ENCODE assay signal across 29 cellular contexts in the genomic region with DNA sequence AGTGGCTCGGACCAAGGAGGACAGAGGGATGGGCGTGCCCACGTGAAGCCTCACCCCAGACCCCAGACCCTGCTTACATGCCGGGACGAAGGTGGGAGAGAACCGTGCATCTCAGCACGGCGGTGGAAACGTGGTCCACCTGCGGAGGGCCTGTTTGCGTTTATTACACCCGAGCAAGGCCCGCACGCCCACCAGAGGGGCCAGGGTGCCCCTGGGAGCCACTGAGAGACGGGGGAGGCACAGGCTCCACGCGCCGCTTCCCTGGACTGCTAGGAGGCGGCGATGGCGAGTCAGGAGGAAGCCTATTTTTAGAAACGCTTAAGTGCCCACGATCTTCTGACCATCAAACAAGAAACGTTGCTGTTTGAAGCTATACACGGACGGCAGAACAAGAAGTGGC.
DNase-seq lines count a peak whose midpoint lies in the region; ATAC-seq and TF ChIP-seq lines count a peak whose summit lies in the region.
"Had no signal": no experiment of that assay in that cellular context is flagged by ENCODE, and none has a peak within 500 bp of the region (broad histone marks: within the 10 kb centered on the region; RNA-seq: fewer than 3 reads in every experiment).

No MANE protein-coding gene starts in this region.

- H3K4me3 Mint-ChIP-seq in CD14-positive monocyte (no peak overlapping the region), WTC11 (no peak overlapping the region)
- H3K4me3 Mint-ChIP-seq: activated B cell treated with CpG ODN at 0.5 μM for 24 hours; activated CD8-positive, alpha-beta memory T cell treated with anti-CD3 and anti-CD28 coated beads, Interleukin-2, amount 10 ng/mL, durations not matched to agents 7 days and 5 days; activated T-cell treated with anti-CD3 and anti-CD28 coated beads, Interleukin-2, amount 50 U/mL, for 4 hours; B cell; stimulated activated naive CD8-positive, alpha-beta T cell treated with anti-CD3 and anti-CD28 coated beads, Interleukin-15, Interleukin-2, amounts not matched to agents 100 ng/mL and 50 ng/mL, for 24 hours; T-cell had no signal

- H3K9me3 Mint-ChIP-seq in CD14-positive monocyte (no peaks in the 10 kb centered on the region), WTC11 (no peaks in the 10 kb centered on the region)
- H3K9me3 Mint-ChIP-seq: activated B cell treated with CpG ODN at 0.5 μM for 24 hours; effector memory CD8-positive, alpha-beta T cell; stimulated activated naive CD8-positive, alpha-beta T cell treated with anti-CD3 and anti-CD28 coated beads, Interleukin-15, Interleukin-2, amounts not matched to agents 100 ng/mL and 50 ng/mL, for 24 hours; T-cell had no signal

- H3K79me2 ChIP-seq in osteoblast (ENCODE audit: insufficient read depth, low read length): no peaks in the 10 kb centered on the region

- no peak for TF ChIP-seq CTCF in CD14-positive monocyte (IDR thresholded peaks at IDR 0.05)
- TF ChIP-seq CTCF in WTC11 (IDR thresholded peaks at IDR 0.05): no peak
- no peak for TF ChIP-seq CTCF in right atrium auricular region (IDR thresholded peaks at IDR 0.05)
- TF ChIP-seq CTCF in osteoblast (IDR thresholded peaks at IDR 0.05; ENCODE audit: extremely low read depth, low read depth, low read length): no peak

- no peaks in the 10 kb centered on the region for H3K36me3 ChIP-seq in right atrium auricular region
- H3K36me3 ChIP-seq in osteoblast (ENCODE audit: insufficient read depth, low read length): no peaks in the 10 kb centered on the region
- H3K36me3 ChIP-seq: pancreas had no signal

- H3K9me3 ChIP-seq in right atrium auricular region (no peaks in the 10 kb centered on the region), osteoblast (ENCODE audit: low read depth, low read length) (no peaks in the 10 kb centered on the region)
- H3K9me3 ChIP-seq: mucosa of descending colon, pancreas, testis had no signal

- H3K27ac Mint-ChIP-seq in CD14-positive monocyte (peak overlapping the region in 2 of 7 donors; percentile 15 to 36), WTC11 (peak overlapping the region; percentile 73; the same call in 1 of the 2 replicates)
- H3K27ac Mint-ChIP-seq: activated B cell treated with CpG ODN at 0.5 μM for 24 hours; activated CD8-positive, alpha-beta memory T cell treated with anti-CD3 and anti-CD28 coated beads, Interleukin-2, amount 10 ng/mL, durations not matched to agents 7 days and 5 days; B cell; effector memory CD8-positive, alpha-beta T cell; stimulated activated naive CD8-positive, alpha-beta T cell treated with anti-CD3 and anti-CD28 coated beads, Interleukin-15, Interleukin-2, amounts not matched to agents 100 ng/mL and 50 ng/mL, for 24 hours; T-cell had no signal

- CTCF ChIA-PET in WTC11 (lab: Charles Lee): no interaction called here

- peaks cover 0 to 56% of the 10 kb centered on the region in 2 donors for H3K4me1 ChIP-seq in right atrium auricular region
- no peaks in the 10 kb centered on the region for H3K4me1 ChIP-seq in osteoblast (ENCODE audit: insufficient read depth, low read length)

- H3K27me3 Mint-ChIP-seq in CD14-positive monocyte (ENCODE audit: low read depth in 3 of 3): peaks cover 0 to 3% (median 3%) of the 10 kb centered on the region in 3 donors
- no peaks in the 10 kb centered on the region for H3K27me3 Mint-ChIP-seq in WTC11 (ENCODE audit: low read depth)
- H3K27me3 Mint-ChIP-seq: activated B cell treated with CpG ODN at 0.5 μM for 24 hours; activated CD8-positive, alpha-beta memory T cell treated with anti-CD3 and anti-CD28 coated beads, Interleukin-2, amount 10 ng/mL, durations not matched to agents 7 days and 5 days; B cell; effector memory CD8-positive, alpha-beta T cell; stimulated activated naive CD8-positive, alpha-beta T cell treated with anti-CD3 and anti-CD28 coated beads, Interleukin-15, Interleukin-2, amounts not matched to agents 100 ng/mL and 50 ng/mL, for 24 hours; T-cell had no signal

- H3K27ac ChIP-seq in right atrium auricular region: peak overlapping the region; percentile 71 to 72
- no peak overlapping the region for H3K27ac ChIP-seq in osteoblast (ENCODE audit: low read depth, low read length)
- H3K27ac ChIP-seq: pancreas, testis had no signal

- no peak overlapping the region for H2AFZ ChIP-seq in osteoblast (ENCODE audit: low read length)

- H3K27me3 ChIP-seq in right atrium auricular region (no peaks in the 10 kb centered on the region), osteoblast (ENCODE audit: insufficient read depth, low read length) (no peaks in the 10 kb centered on the region)
- H3K27me3 ChIP-seq: pancreas, testis had no signal

- H3K4me1 Mint-ChIP-seq in CD14-positive monocyte (peaks cover 32% of the 10 kb centered on the region), WTC11 (peaks cover 71% of the 10 kb centered on the region)

- intact Hi-C loops in CD14-positive monocyte (cut with micrococcal nuclease): no loop called here

- H4K20me1 ChIP-seq in osteoblast (ENCODE audit: insufficient read depth, low read length): peaks cover 7% of the 10 kb centered on the region

- H3K4me2 ChIP-seq in osteoblast (ENCODE audit: insufficient read depth, low read length): no peak overlapping the region

- DNase-seq in CD14-positive monocyte (ENCODE audit: low spot score) (peak; percentile 21), WTC11 (ENCODE audit: low spot score) (no peak), right atrium auricular region (ENCODE audit: low spot score) (no peak), osteoblast (ENCODE audit: insufficient read length, low spot score, missing footprints) (peak; percentile 13), cerebellar nuclear complex (lab: John Stamatoyannopoulos, UW) (no peak), SHP77 (lab: John Stamatoyannopoulos, UW) (no peak), HuH-7.5 (ENCODE audit: low spot score) (no peak)
- DNase-seq in activated CD8-positive, alpha-beta memory T cell treated with anti-CD3 and anti-CD28 coated beads for 24 hours: no peak
- DNase-seq: activated B cell treated with CpG ODN at 0.5 μM for 24 hours; activated CD4-positive, alpha-beta T cell treated with anti-CD3 and anti-CD28 coated beads, Interleukin-2, amount 50 U/mL, for 1 hour; activated CD8-positive, alpha-beta memory T cell treated with anti-CD3 and anti-CD28 coated beads, Interleukin-2, amount 10 ng/mL, durations not matched to agents 7 days and 5 days; activated gamma-delta T cell; activated T-cell treated with anti-CD3 and anti-CD28 coated beads, Interleukin-2, amount 50 U/mL, for 4 hours; caudate nucleus; cortex of kidney; DMS153; effector memory CD8-positive, alpha-beta T cell; erythroblast; MM.1S; mucosa of descending colon; NCI-H2107; NCI-H82; pancreas; retina; stimulated activated CD4-positive, alpha-beta T cell treated with anti-CD3 and anti-CD28 coated beads, Interleukin-1b, Interleukin-23, amount 100 ng/mL, for 48 hours; T-cell; testis had no signal

- H3K4me3 ChIP-seq in right atrium auricular region: no peak overlapping the region
- H3K4me3 ChIP-seq in osteoblast (ENCODE audit: insufficient read depth, low read length): no peak overlapping the region
- H3K4me3 ChIP-seq: mucosa of descending colon, pancreas, testis had no signal

- H3K36me3 Mint-ChIP-seq in CD14-positive monocyte (peaks cover 43 to 63% of the 10 kb centered on the region in 2 donors), WTC11 (no peaks in the 10 kb centered on the region)

- ATAC-seq in WTC11: no peak
- ATAC-seq: activated CD8-positive, alpha-beta memory T cell treated with anti-CD3 and anti-CD28 coated beads, Interleukin-2, amount 10 ng/mL, durations not matched to agents 7 days and 5 days; activated T-cell treated with anti-CD3 and anti-CD28 coated beads, Interleukin-2, amount 50 U/mL, for 4 hours; effector memory CD8-positive, alpha-beta T cell; mucosa of descending colon; pancreas; T-cell had no signal

- POLR2A ChIA-PET in WTC11 (lab: Charles Lee): no interaction called here

TF ChIP-seq in WTC11, 78 proteins besides CTCF, POLR2A, EP300 and RAD21:
- TF ChIP-seq ZNF416 (CRISPR knock-in tag; IDR thresholded peaks at IDR 0.05): no peak
- no peak for TF ChIP-seq NR1H2 (CRISPR knock-in tag; IDR thresholded peaks at IDR 0.05)
- TF ChIP-seq JAZF1 (CRISPR knock-in tag; IDR thresholded peaks at IDR 0.05): no peak
- TF ChIP-seq CBFB (CRISPR knock-in tag; IDR thresholded peaks at IDR 0.05; ENCODE audit: low read depth): no peak
- TF ChIP-seq, protein P1, sequence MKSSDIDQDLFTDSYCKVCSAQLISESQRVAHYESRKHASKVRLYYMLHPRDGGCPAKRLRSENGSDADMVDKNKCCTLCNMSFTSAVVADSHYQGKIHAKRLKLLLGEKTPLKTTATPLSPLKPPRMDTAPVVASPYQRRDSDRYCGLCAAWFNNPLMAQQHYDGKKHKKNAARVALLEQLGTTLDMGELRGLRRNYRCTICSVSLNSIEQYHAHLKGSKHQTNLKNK (CRISPR knock-in tag; IDR thresholded peaks at IDR 0.05): no peak
- no peak for TF ChIP-seq ZNF121 (CRISPR knock-in tag; IDR thresholded peaks at IDR 0.05)
- no peak for TF ChIP-seq OVOL2 (CRISPR knock-in tag; IDR thresholded peaks at IDR 0.05; ENCODE audit: borderline replicate concordance)

Comparison
In these comparisons a context has a peak if more than half of its experiments do, and no peak if none do; other contexts are left out.
1. DNase-seq: peak in CD14-positive monocyte (single experiment) and osteoblast (single experiment); none in WTC11 (single experiment), right atrium auricular region (single experiment), activated CD8-positive, alpha-beta memory T cell treated with anti-CD3 and anti-CD28 coated beads for 24 hours (single experiment), cerebellar nuclear complex (0 of 2), SHP77 (0 of 2) and HuH-7.5 (single experiment).